In the genomic region with DNA sequence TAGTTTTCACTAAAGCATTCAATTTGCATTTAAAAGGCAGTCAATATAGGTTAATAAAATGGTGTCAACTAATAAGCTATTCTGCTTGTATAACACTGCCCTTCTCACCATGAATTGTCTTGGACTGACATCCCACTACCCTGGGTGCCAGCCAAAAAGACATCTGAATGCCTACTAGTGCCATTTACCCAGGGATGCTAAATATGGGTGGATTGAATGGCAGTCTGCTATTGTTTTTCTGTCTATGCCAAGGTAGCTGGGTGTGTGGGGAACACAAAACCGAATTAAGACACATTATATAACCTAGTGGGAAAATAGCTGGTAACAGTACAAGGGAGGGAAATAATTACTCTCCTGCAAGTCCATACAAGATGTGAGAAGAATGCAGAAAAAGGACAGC, we compare ENCODE assay signal across 16 cellular contexts.
DNase-seq lines count a peak whose midpoint lies in the region; TF ChIP-seq lines count a peak whose summit lies in the region.
"Had no signal": no experiment of that assay in that cellular context is flagged by ENCODE, and none has a peak within 500 bp of the region (broad histone marks: within the 10 kb centered on the region; RNA-seq: fewer than 3 reads in every experiment).

No MANE protein-coding gene starts in this region.

- in situ Hi-C loops in GM13976 (cut with MboI; ENCODE audit: low sequenced_read_pairs, unreplicated experiment), result no loop called here

- TF ChIP-seq CTCF in GM13976 (IDR thresholded peaks at IDR 0.05; ENCODE audit: borderline replicate concordance, control extremely low read depth, extremely low read depth, insufficient read depth, missing control alignments), result no peak

- DNase-seq in DMS 273 (lab: John Stamatoyannopoulos, UW; ENCODE audit: unreplicated experiment), result peak; percentile 4
- no peak for DNase-seq in DMS 273 treated with DMSO at 0.1 percent for 48 hours (lab: John Stamatoyannopoulos, UW)
- peak; percentile 4 for DNase-seq in Ammon's horn (ENCODE audit: low spot score)
- peak; percentile 30 to 85 for DNase-seq in NCI-H446 (lab: John Stamatoyannopoulos, UW)
- DNase-seq in cerebellar nuclear complex (lab: John Stamatoyannopoulos, UW), result peak; percentile 78 to 88
- no peak for DNase-seq in NK-92 (lab: John Stamatoyannopoulos, UW; ENCODE audit: unreplicated experiment)
- no peak for DNase-seq in NCI-H187 treated with DMSO at 0.1 percent for 48 hours (lab: John Stamatoyannopoulos, UW)
- DNase-seq in GM13976 (ENCODE audit: low spot score), result no peak
- DNase-seq: Calu3; CD4-positive, CD25-positive, alpha-beta regulatory T cell; DMS153; DMS79 treated with DMSO at 0.1 percent for 48 hours; EL; GDM1; HCEC 1CT; HFFc6 had no signal

Comparison
In these comparisons a context has a peak if more than half of its experiments do, and no peak if none do; other contexts are left out.
1. DNase-seq: peak in DMS 273 (single experiment), Ammon's horn (single experiment), NCI-H446 (2 of 2) and cerebellar nuclear complex (2 of 2); none in DMS 273 treated with DMSO at 0.1 percent for 48 hours (single experiment), NK-92 (single experiment), NCI-H187 treated with DMSO at 0.1 percent for 48 hours (single experiment) and GM13976 (single experiment).